ENCODE assay signal across 35 cellular contexts in genomic region chr3:11956781-11957180, GRCh38. TPM values are rescaled to one million over a fixed set of nuclear protein-coding genes. Genes with fewer than 3 reads are reported as not detected.
"Had no signal": no experiment of that assay in that cellular context is flagged by ENCODE, and none has a peak within 500 bp of the region (broad histone marks: within the 10 kb centered on the region; RNA-seq: fewer than 3 reads in every experiment).

No MANE protein-coding gene starts in this region.

- H3K4me1 Mint-ChIP-seq: activated CD4-positive, alpha-beta T cell treated with anti-CD3 and anti-CD28 coated beads for 36 hours; activated CD4-positive, alpha-beta T cell treated with anti-CD3 and anti-CD28 coated beads, Interleukin-2, amount 10 ng/mL, durations not matched to agents 7 days and 5 days; activated naive CD4-positive, alpha-beta T cell treated with anti-CD3 and anti-CD28 coated beads, Interleukin-2, amount 50 U/mL, for 24 hours; activated naive CD8-positive, alpha-beta T cell treated with anti-CD3 and anti-CD28 coated beads, Interleukin-2, amount 10 ng/mL, durations not matched to agents 7 days and 5 days; WTC11 had no signal

- H3K9me3 ChIP-seq: Peyer's patch, SJSA1, SK-N-SH had no signal

- H3K27me3 ChIP-seq: ascending aorta, cardiac muscle cell, Peyer's patch had no signal

- H3K36me3 ChIP-seq: ascending aorta, cardiac muscle cell, Peyer's patch, SJSA1 had no signal

- ATAC-seq: activated CD4-positive, alpha-beta T cell treated with anti-CD3 and anti-CD28 coated beads for 36 hours; activated CD4-positive, CD25-positive, alpha-beta regulatory T cell treated with anti-CD3 and anti-CD28 coated beads, Interleukin-2, amount 50 U/mL, for 24 hours; activated CD8-positive, alpha-beta T cell treated with anti-CD3 and anti-CD28 coated beads, Interleukin-2, amount 10 ng/mL, durations not matched to agents 7 days and 5 days; K562; PC-3; WTC11 had no signal

- H3K4me3 Mint-ChIP-seq: activated CD4-positive, alpha-beta T cell treated with anti-CD3 and anti-CD28 coated beads for 36 hours; activated CD4-positive, alpha-beta T cell treated with anti-CD3 and anti-CD28 coated beads, Interleukin-2, amount 10 ng/mL, durations not matched to agents 7 days and 5 days; activated CD8-positive, alpha-beta T cell treated with anti-CD3 and anti-CD28 coated beads, Interleukin-2, amount 10 ng/mL, durations not matched to agents 7 days and 5 days; activated naive CD4-positive, alpha-beta T cell treated with anti-CD3 and anti-CD28 coated beads, Interleukin-2, amount 50 U/mL, for 24 hours; activated naive CD8-positive, alpha-beta T cell treated with anti-CD3 and anti-CD28 coated beads, Interleukin-2, amount 10 ng/mL, durations not matched to agents 7 days and 5 days; T-helper 1 cell treated with Interleukin-12 subunit alpha and Interleukin-12 subunit beta and Interleukin-4 antibody, amounts not matched to agents 30 μg/mL and 1 μg/mL, for 36 hours; T-helper 2 cell treated with Interferon-gamma antibody and Interleukin-4, amounts not matched to agents 5 μg/mL and 100 μg/mL, for 36 hours; WTC11 had no signal

- H3K27ac ChIP-seq: ascending aorta, cardiac muscle cell, Peyer's patch, SJSA1 had no signal

- H3K4me1 ChIP-seq: ascending aorta, Peyer's patch, SJSA1 had no signal

- H3K36me3 Mint-ChIP-seq: activated naive CD8-positive, alpha-beta T cell treated with anti-CD3 and anti-CD28 coated beads, Interleukin-2, amount 10 ng/mL, durations not matched to agents 7 days and 5 days; WTC11 had no signal

- DNase-seq: activated CD4-positive, alpha-beta T cell treated with anti-CD3 and anti-CD28 coated beads for 36 hours; activated CD4-positive, alpha-beta T cell treated with anti-CD3 and anti-CD28 coated beads, Interleukin-2, amount 10 ng/mL, durations not matched to agents 7 days and 5 days; activated CD4-positive, alpha-beta T cell treated with anti-CD3 and anti-CD28 coated beads, Interleukin-2, amount 50 U/mL, for 48 hours; activated CD8-positive, alpha-beta memory T cell treated with anti-CD3 and anti-CD28 coated beads, Interleukin-2, amount 50 U/mL, for 48 hours; activated CD8-positive, alpha-beta T cell treated with anti-CD3 and anti-CD28 coated beads, Interleukin-2, amount 10 ng/mL, durations not matched to agents 7 days and 5 days; activated effector memory CD4-positive, alpha-beta T cell treated with Interleukin-2 at 50 U/mL for 16 hours; activated naive CD4-positive, alpha-beta T cell treated with Interleukin-2 at 50 U/mL for 16 hours; activated naive CD8-positive, alpha-beta T cell treated with anti-CD3 and anti-CD28 coated beads, Interleukin-2, amount 10 ng/mL, durations not matched to agents 7 days and 5 days; activated T-cell treated with anti-CD3 and anti-CD28 coated beads, Interleukin-2, amount 50 U/mL, for 48 hours; NCI-H1092 treated with DMSO at 0.1 percent for 48 hours; NCI-H1417; NCI-H146; NCI-H187; NCI-H2029 treated with DMSO at 0.1 percent for 48 hours; NCI-H2107; NCI-H2171; NCI-H510A; NCI-H526; NCI-H748 treated with DMSO at 0.1 percent for 48 hours; NK-92 treated with Interleukin-12 subunit alpha and Interleukin-12 subunit beta, amount 100 ng/mL, for 24 hours; PC-3; Peyer's patch; RPMI8226; SHP77 treated with DMSO at 0.1 percent for 48 hours; SK-N-SH had no signal

- H3K27ac Mint-ChIP-seq: activated CD4-positive, alpha-beta T cell treated with anti-CD3 and anti-CD28 coated beads for 36 hours; activated CD4-positive, alpha-beta T cell treated with anti-CD3 and anti-CD28 coated beads, Interleukin-2, amount 10 ng/mL, durations not matched to agents 7 days and 5 days; activated CD8-positive, alpha-beta T cell treated with anti-CD3 and anti-CD28 coated beads, Interleukin-2, amount 10 ng/mL, durations not matched to agents 7 days and 5 days; activated naive CD4-positive, alpha-beta T cell treated with anti-CD3 and anti-CD28 coated beads, Interleukin-2, amount 50 U/mL, for 24 hours; activated naive CD8-positive, alpha-beta T cell treated with anti-CD3 and anti-CD28 coated beads, Interleukin-2, amount 10 ng/mL, durations not matched to agents 7 days and 5 days; T-helper 1 cell treated with Interleukin-12 subunit alpha and Interleukin-12 subunit beta and Interleukin-4 antibody, amounts not matched to agents 30 μg/mL and 1 μg/mL, for 36 hours; T-helper 2 cell treated with Interferon-gamma antibody and Interleukin-4, amounts not matched to agents 5 μg/mL and 100 μg/mL, for 36 hours; WTC11 had no signal

- H3K4me3 ChIP-seq: ascending aorta, cardiac muscle cell, K562, Peyer's patch, SJSA1 had no signal

- H3K27me3 Mint-ChIP-seq: activated CD4-positive, alpha-beta T cell treated with anti-CD3 and anti-CD28 coated beads, Interleukin-2, amount 10 ng/mL, durations not matched to agents 7 days and 5 days had no signal

RNA-seq across cellular contexts. Expression of gene SYN2, which starts 47.4 kb away (rescaled TPM):
- total RNA-seq: activated CD4-positive, alpha-beta T cell treated with anti-CD3 and anti-CD28 coated beads, Interleukin-2, amount 10 ng/mL, durations not matched to agents 7 days and 5 days; activated CD8-positive, alpha-beta T cell treated with anti-CD3 and anti-CD28 coated beads, Interleukin-2, amount 10 ng/mL, durations not matched to agents 7 days and 5 days; activated naive CD8-positive, alpha-beta T cell treated with anti-CD3 and anti-CD28 coated beads, Interleukin-2, amount 10 ng/mL, durations not matched to agents 7 days and 5 days; M059J had no signal
